In the genomic region with DNA sequence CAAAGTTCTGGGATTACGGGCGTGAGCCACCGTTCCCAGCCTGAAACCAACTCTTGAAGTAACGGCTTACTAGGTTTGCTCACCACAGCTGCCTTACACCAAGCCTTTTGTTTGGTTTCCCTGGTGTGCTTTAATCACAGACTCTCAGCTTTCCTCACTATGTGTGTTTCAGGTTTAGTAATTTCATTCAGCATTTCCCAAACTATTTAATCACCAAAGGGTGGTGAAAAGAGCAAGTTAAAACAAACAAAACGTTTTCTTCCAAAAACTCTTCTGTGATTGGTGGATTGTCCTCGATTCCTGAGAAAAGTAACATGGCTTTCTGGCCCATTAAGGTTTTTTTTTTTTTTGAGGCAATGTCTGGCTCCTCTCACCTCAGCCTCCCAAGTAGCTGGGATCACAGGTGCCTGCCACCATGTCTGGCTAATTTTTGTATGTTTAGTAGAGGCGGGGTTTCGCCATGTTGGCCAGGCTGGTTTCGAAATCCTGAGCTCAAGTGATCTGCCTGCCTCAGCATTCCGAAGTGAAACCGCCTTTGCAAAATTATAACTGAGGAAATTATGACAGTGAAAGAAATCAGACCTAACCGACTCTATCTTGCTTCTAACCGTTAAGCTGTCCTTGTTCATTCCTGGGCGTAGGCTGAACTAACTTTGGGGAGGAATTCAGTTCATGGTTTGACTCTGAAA, we compare ENCODE assay signal across 1 cellular context.
TF ChIP-seq lines count a peak whose summit lies in the region.

No MANE protein-coding gene starts in this region.

TF ChIP-seq in K562, 482 proteins besides CTCF, POLR2A, EP300 and RAD21:
- no peak for TF ChIP-seq ZFPM2 (CRISPR knock-in tag; IDR thresholded peaks at IDR 0.05)
- TF ChIP-seq, protein P1, sequence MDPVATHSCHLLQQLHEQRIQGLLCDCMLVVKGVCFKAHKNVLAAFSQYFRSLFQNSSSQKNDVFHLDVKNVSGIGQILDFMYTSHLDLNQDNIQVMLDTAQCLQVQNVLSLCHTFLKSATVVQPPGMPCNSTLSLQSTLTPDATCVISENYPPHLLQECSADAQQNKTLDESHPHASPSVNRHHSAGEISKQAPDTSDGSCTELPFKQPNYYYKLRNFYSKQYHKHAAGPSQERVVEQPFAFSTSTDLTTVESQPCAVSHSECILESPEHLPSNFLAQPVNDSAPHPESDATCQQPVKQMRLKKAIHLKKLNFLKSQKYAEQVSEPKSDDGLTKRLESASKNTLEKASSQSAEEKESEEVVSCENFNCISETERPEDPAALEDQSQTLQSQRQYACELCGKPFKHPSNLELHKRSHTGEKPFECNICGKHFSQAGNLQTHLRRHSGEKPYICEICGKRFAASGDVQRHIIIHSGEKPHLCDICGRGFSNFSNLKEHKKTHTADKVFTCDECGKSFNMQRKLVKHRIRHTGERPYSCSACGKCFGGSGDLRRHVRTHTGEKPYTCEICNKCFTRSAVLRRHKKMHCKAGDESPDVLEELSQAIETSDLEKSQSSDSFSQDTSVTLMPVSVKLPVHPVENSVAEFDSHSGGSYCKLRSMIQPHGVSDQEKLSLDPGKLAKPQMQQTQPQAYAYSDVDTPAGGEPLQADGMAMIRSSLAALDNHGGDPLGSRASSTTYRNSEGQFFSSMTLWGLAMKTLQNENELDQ (CRISPR knock-in tag; IDR thresholded peaks at IDR 0.05; ENCODE audit: borderline replicate concordance) = no peak
- no peak for TF ChIP-seq GATAD2A (IDR thresholded peaks at IDR 0.05)
- no peak for TF ChIP-seq ZFP36 (IDR thresholded peaks at IDR 0.05; ENCODE audit: low read depth, low read length, partially characterized antibody)
- no peak for TF ChIP-seq ZZZ3 (IDR thresholded peaks at IDR 0.05)
- no peak for TF ChIP-seq SRF (CRISPR knock-in tag; IDR thresholded peaks at IDR 0.05)
- TF ChIP-seq SIRT6 (IDR thresholded peaks at IDR 0.05; ENCODE audit: low read depth, low read length) = no peak
- TF ChIP-seq, protein P2, sequence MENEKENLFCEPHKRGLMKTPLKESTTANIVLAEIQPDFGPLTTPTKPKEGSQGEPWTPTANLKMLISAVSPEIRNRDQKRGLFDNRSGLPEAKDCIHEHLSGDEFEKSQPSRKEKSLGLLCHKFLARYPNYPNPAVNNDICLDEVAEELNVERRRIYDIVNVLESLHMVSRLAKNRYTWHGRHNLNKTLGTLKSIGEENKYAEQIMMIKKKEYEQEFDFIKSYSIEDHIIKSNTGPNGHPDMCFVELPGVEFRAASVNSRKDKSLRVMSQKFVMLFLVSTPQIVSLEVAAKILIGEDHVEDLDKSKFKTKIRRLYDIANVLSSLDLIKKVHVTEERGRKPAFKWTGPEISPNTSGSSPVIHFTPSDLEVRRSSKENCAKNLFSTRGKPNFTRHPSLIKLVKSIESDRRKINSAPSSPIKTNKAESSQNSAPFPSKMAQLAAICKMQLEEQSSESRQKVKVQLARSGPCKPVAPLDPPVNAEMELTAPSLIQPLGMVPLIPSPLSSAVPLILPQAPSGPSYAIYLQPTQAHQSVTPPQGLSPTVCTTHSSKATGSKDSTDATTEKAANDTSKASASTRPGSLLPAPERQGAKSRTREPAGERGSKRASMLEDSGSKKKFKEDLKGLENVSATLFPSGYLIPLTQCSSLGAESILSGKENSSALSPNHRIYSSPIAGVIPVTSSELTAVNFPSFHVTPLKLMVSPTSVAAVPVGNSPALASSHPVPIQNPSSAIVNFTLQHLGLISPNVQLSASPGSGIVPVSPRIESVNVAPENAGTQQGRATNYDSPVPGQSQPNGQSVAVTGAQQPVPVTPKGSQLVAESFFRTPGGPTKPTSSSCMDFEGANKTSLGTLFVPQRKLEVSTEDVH (IDR thresholded peaks at IDR 0.05; ENCODE audit: low read depth, partially characterized antibody) = no peak
- no peak for TF ChIP-seq TARDBP (IDR thresholded peaks at IDR 0.05)
- TF ChIP-seq, protein P3, sequence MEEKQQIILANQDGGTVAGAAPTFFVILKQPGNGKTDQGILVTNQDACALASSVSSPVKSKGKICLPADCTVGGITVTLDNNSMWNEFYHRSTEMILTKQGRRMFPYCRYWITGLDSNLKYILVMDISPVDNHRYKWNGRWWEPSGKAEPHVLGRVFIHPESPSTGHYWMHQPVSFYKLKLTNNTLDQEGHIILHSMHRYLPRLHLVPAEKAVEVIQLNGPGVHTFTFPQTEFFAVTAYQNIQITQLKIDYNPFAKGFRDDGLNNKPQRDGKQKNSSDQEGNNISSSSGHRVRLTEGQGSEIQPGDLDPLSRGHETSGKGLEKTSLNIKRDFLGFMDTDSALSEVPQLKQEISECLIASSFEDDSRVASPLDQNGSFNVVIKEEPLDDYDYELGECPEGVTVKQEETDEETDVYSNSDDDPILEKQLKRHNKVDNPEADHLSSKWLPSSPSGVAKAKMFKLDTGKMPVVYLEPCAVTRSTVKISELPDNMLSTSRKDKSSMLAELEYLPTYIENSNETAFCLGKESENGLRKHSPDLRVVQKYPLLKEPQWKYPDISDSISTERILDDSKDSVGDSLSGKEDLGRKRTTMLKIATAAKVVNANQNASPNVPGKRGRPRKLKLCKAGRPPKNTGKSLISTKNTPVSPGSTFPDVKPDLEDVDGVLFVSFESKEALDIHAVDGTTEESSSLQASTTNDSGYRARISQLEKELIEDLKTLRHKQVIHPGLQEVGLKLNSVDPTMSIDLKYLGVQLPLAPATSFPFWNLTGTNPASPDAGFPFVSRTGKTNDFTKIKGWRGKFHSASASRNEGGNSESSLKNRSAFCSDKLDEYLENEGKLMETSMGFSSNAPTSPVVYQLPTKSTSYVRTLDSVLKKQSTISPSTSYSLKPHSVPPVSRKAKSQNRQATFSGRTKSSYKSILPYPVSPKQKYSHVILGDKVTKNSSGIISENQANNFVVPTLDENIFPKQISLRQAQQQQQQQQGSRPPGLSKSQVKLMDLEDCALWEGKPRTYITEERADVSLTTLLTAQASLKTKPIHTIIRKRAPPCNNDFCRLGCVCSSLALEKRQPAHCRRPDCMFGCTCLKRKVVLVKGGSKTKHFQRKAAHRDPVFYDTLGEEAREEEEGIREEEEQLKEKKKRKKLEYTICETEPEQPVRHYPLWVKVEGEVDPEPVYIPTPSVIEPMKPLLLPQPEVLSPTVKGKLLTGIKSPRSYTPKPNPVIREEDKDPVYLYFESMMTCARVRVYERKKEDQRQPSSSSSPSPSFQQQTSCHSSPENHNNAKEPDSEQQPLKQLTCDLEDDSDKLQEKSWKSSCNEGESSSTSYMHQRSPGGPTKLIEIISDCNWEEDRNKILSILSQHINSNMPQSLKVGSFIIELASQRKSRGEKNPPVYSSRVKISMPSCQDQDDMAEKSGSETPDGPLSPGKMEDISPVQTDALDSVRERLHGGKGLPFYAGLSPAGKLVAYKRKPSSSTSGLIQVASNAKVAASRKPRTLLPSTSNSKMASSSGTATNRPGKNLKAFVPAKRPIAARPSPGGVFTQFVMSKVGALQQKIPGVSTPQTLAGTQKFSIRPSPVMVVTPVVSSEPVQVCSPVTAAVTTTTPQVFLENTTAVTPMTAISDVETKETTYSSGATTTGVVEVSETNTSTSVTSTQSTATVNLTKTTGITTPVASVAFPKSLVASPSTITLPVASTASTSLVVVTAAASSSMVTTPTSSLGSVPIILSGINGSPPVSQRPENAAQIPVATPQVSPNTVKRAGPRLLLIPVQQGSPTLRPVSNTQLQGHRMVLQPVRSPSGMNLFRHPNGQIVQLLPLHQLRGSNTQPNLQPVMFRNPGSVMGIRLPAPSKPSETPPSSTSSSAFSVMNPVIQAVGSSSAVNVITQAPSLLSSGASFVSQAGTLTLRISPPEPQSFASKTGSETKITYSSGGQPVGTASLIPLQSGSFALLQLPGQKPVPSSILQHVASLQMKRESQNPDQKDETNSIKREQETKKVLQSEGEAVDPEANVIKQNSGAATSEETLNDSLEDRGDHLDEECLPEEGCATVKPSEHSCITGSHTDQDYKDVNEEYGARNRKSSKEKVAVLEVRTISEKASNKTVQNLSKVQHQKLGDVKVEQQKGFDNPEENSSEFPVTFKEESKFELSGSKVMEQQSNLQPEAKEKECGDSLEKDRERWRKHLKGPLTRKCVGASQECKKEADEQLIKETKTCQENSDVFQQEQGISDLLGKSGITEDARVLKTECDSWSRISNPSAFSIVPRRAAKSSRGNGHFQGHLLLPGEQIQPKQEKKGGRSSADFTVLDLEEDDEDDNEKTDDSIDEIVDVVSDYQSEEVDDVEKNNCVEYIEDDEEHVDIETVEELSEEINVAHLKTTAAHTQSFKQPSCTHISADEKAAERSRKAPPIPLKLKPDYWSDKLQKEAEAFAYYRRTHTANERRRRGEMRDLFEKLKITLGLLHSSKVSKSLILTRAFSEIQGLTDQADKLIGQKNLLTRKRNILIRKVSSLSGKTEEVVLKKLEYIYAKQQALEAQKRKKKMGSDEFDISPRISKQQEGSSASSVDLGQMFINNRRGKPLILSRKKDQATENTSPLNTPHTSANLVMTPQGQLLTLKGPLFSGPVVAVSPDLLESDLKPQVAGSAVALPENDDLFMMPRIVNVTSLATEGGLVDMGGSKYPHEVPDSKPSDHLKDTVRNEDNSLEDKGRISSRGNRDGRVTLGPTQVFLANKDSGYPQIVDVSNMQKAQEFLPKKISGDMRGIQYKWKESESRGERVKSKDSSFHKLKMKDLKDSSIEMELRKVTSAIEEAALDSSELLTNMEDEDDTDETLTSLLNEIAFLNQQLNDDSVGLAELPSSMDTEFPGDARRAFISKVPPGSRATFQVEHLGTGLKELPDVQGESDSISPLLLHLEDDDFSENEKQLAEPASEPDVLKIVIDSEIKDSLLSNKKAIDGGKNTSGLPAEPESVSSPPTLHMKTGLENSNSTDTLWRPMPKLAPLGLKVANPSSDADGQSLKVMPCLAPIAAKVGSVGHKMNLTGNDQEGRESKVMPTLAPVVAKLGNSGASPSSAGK (IDR thresholded peaks at IDR 0.05) = no peak
- TF ChIP-seq ZNF24 (IDR thresholded peaks at IDR 0.05) = no peak
- no peak for TF ChIP-seq CXXC5 (CRISPR knock-in tag; IDR thresholded peaks at IDR 0.05)
- TF ChIP-seq, protein P4, sequence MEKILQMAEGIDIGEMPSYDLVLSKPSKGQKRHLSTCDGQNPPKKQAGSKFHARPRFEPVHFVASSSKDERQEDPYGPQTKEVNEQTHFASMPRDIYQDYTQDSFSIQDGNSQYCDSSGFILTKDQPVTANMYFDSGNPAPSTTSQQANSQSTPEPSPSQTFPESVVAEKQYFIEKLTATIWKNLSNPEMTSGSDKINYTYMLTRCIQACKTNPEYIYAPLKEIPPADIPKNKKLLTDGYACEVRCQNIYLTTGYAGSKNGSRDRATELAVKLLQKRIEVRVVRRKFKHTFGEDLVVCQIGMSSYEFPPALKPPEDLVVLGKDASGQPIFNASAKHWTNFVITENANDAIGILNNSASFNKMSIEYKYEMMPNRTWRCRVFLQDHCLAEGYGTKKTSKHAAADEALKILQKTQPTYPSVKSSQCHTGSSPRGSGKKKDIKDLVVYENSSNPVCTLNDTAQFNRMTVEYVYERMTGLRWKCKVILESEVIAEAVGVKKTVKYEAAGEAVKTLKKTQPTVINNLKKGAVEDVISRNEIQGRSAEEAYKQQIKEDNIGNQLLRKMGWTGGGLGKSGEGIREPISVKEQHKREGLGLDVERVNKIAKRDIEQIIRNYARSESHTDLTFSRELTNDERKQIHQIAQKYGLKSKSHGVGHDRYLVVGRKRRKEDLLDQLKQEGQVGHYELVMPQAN (IDR thresholded peaks at IDR 0.05; ENCODE audit: borderline replicate concordance) = no peak
- TF ChIP-seq HDGF (IDR thresholded peaks at IDR 0.05) = no peak
- no peak for TF ChIP-seq KDM2B (CRISPR knock-in tag; IDR thresholded peaks at IDR 0.05)
- TF ChIP-seq CREB1 (IDR thresholded peaks at IDR 0.05) = no peak
- TF ChIP-seq CREB1 (CRISPR knock-in tag; IDR thresholded peaks at IDR 0.05) = no peak
- TF ChIP-seq, protein P5, sequence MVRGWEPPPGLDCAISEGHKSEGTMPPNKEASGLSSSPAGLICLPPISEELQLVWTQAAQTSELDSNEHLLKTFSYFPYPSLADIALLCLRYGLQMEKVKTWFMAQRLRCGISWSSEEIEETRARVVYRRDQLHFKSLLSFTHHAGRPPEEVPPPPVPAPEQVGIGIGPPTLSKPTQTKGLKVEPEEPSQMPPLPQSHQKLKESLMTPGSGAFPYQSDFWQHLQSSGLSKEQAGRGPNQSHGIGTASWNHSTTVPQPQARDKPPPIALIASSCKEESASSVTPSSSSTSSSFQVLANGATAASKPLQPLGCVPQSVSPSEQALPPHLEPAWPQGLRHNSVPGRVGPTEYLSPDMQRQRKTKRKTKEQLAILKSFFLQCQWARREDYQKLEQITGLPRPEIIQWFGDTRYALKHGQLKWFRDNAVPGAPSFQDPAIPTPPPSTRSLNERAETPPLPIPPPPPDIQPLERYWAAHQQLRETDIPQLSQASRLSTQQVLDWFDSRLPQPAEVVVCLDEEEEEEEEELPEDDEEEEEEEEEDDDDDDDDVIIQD (CRISPR knock-in tag; IDR thresholded peaks at IDR 0.05) = no peak
- no peak for TF ChIP-seq PHF21A (IDR thresholded peaks at IDR 0.05; ENCODE audit: borderline replicate concordance, low read depth)
